8 cellular contexts compared by ENCODE assay signal in the genomic region with DNA sequence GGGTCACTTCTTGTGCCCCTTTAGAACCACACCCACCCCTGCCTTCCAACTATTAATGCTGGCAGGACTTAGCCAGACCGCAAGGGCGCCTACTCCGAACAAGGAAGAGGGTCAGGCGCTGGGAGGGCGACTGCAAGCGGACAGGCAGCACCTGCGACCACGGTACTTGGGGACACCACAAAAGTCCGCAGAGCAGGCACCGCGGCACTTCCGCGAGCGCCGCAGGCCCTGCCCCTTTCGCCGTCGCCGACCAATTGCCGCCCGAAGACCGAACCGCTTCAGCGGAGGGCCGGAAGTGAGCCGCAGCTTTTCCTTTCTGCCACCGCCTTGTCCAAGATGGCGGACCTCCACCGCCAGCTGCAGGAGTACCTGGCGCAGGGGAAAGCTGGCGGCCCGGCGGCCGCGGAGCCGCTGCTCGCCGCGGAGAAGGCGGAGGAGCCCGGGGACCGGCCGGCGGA. TPM values are rescaled to one million over a fixed set of nuclear protein-coding genes. Genes with fewer than 3 reads are reported as not detected.
DNase-seq lines count a peak whose midpoint lies in the region; ATAC-seq and TF ChIP-seq lines count a peak whose summit lies in the region.

A gene with protein sequence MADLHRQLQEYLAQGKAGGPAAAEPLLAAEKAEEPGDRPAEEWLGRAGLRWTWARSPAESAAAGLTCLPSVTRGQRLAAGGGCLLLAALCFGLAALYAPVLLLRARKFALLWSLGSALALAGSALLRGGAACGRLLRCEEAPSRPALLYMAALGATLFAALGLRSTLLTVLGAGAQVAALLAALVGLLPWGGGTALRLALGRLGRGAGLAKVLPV (plus strand): TSS at position 305 of the 458 bp plus-strand sequence. CDS start 32 bp downstream, at position 337.

- H3K9me3 ChIP-seq in adipocyte (ENCODE audit: control insufficient read depth, low read length): no peaks in the 10 kb centered on the region
- H3K9me3 ChIP-seq in heart right ventricle: no peaks in the 10 kb centered on the region

- TF ChIP-seq CTCF in GM13977 (IDR thresholded peaks at IDR 0.05; ENCODE audit: extremely low read depth, insufficient read depth, missing control alignments) (no peak), heart right ventricle (IDR thresholded peaks at IDR 0.05) (no peak), type B pancreatic cell (conservative IDR thresholded peaks at IDR 0.05) (peak; percentile 29)

- H3K27ac Mint-ChIP-seq in type B pancreatic cell: peak within 1 kb of the TSS; percentile 99

- peak within 1 kb of the TSS; percentile 91 for H3K4me3 ChIP-seq in adipocyte (ENCODE audit: low read length)
- peak within 1 kb of the TSS; percentile 33 to 89 (median 61) for H3K4me3 ChIP-seq in heart right ventricle

- H3K9ac ChIP-seq in adipocyte (ENCODE audit: low read length): peak within 1 kb of the TSS; percentile 92

- WGBS in heart right ventricle, 2 donors: 0 to 1% methylated on average over 44 of the region's 44 CpGs

- intact Hi-C loops in heart right ventricle (cut with DNase I): loop anchor here in 6 of 10 donors (2.0 to 10.0 kb wide), 7 partner anchors 104 to 176 kb away; a partner anchor contains a TSS
- intact Hi-C loops in posterior cingulate gyrus (cut with DNase I): loop anchor here (1.0 to 10.0 kb wide), 2 partner anchors 175 to 394 kb away; a partner anchor contains a TSS

- peaks cover 24% of the 10 kb centered on the region for H3K4me1 Mint-ChIP-seq in type B pancreatic cell (ENCODE audit: unreplicated experiment)

- H3K27ac ChIP-seq in heart right ventricle: peak within 1 kb of the TSS; percentile 78 to 100 (median 95)

- H3K4me1 ChIP-seq in adipocyte (ENCODE audit: control insufficient read depth, insufficient read depth, low read length): peaks cover 45% of the 10 kb centered on the region
- peaks cover 2 to 50% (median 43%) of the 10 kb centered on the region in 9 donors for H3K4me1 ChIP-seq in heart right ventricle

- peak within 1 kb of the TSS; percentile 96 for H3K4me3 Mint-ChIP-seq in type B pancreatic cell

- H3K27me3 ChIP-seq in adipocyte (replicated peaks; ENCODE audit: control insufficient read depth, insufficient read depth, low read length) (no peaks in the 10 kb centered on the region), heart right ventricle (no peaks in the 10 kb centered on the region)

- H3K27me3 Mint-ChIP-seq in type B pancreatic cell: no peaks in the 10 kb centered on the region

- peaks cover 17% of the 10 kb centered on the region for H3K36me3 Mint-ChIP-seq in type B pancreatic cell

- H3K9me3 Mint-ChIP-seq in type B pancreatic cell: no peaks in the 10 kb centered on the region

- in situ Hi-C loops in GM13977 (cut with MboI; ENCODE audit: low pct_unique_long_range_greater_than_20kb, low sequenced_read_pairs, unreplicated experiment): no loop called here

- ATAC-seq in HG02852 (IDR thresholded peaks at IDR 0.05; ENCODE audit: unreplicated experiment) (peak; percentile 71), heart right ventricle (peak; percentile 87 to 97 (median 94))

- DNase-seq in GM13977 (ENCODE audit: low spot score) (peak; percentile 98), NCI-H1436 (lab: John Stamatoyannopoulos, UW) (peak; percentile 89), SW 1271 (lab: John Stamatoyannopoulos, UW) (peak; percentile 69 to 92), adipocyte (ENCODE audit: low read depth) (peak; percentile 96), heart right ventricle (peak; percentile 93), posterior cingulate gyrus (peak; percentile 88 to 99 (median 92)), type B pancreatic cell (ENCODE audit: extremely low spot score, unreplicated experiment) (peak; percentile 93)

- H3K36me3 ChIP-seq in adipocyte (ENCODE audit: control insufficient read depth, insufficient read depth, low read length, severe bottlenecking) (no peaks in the 10 kb centered on the region), heart right ventricle (peaks cover 0 to 32% (median 9%) of the 10 kb centered on the region in 9 donors)

RNA-seq across cellular contexts. Expression of the gene that starts here (rescaled TPM):
- total RNA-seq in heart right ventricle: 1 to 10 TPM; 2.2 to 4.0 (median 3.4) TPM
- 1 to 10 TPM; 2.8 to 5.6 TPM for polyA plus RNA-seq in heart right ventricle
- 10.7 and 12.5 TPM in 2 replicates for total RNA-seq in type B pancreatic cell (ENCODE audit: low replicate concordance)

Comparison
In these comparisons a context has a peak if more than half of its experiments do, and no peak if none do; other contexts are left out.
1. Peak in every context shown above with its lines: DNase-seq, ATAC-seq, H3K4me3 ChIP-seq and H3K27ac ChIP-seq.